8 cellular contexts compared by ENCODE assay signal in the genomic region with DNA sequence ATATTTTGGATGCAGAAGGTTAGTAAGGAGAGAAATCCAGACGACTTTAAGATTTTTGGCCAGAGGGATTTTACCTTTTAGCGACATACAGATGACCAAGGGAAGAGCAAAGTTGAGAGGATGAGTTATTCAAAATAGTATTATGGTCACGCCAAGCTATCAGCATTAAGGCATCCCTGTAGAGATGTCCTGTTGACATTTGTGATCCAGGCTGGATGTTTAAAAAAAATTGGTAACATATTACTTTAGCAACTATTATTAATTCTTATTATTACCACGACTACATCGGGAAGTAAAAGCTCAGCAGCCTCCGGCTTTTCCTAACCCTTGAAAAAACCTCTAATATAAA. TPM values are rescaled to one million over a fixed set of nuclear protein-coding genes. Genes with fewer than 3 reads are reported as not detected.
DNase-seq lines count a peak whose midpoint lies in the region; ATAC-seq and TF ChIP-seq lines count a peak whose summit lies in the region.

No MANE protein-coding gene starts in this region.

- intact Hi-C loops in CD14-positive monocyte (cut with micrococcal nuclease) (loop anchor here (2.0 kb wide), 1 partner anchor 29 kb away; the partner anchor contains the start of gene RPL34 (in 2 of the 2)), left colon (cut with DNase I, micrococcal nuclease) (no loop called here)

- peak overlapping the region; percentile 33 for H3K4me3 ChIP-seq in choroid plexus epithelial cell (ENCODE audit: low read depth, low read length)
- peak overlapping the region; percentile 71 to 82 for H3K4me3 ChIP-seq in neutrophil (ENCODE audit: low read depth in 1 of 2, low read length in 1 of 2)

- TF ChIP-seq CTCF in CD14-positive monocyte (IDR thresholded peaks at IDR 0.05), result no peak
- no peak for TF ChIP-seq CTCF in choroid plexus epithelial cell (conservative IDR thresholded peaks at IDR 0.05; ENCODE audit: low read depth, low read length)
- TF ChIP-seq CTCF in neutrophil (IDR thresholded peaks at IDR 0.05), result no peak

- H3K9me3 Mint-ChIP-seq in CD14-positive monocyte, result no peaks in the 10 kb centered on the region

- DNase-seq in CD14-positive monocyte (ENCODE audit: low spot score), result no peak
- no peak for DNase-seq in choroid plexus epithelial cell (ENCODE audit: low read depth)
- no peak for DNase-seq in left colon
- no peak for DNase-seq in GM19240 (ENCODE audit: insufficient read length, low spot score)
- no peak for DNase-seq in amygdala (lab: John Stamatoyannopoulos, UW)

- peak overlapping the region; percentile 79 to 87 for H3K4me3 Mint-ChIP-seq in CD14-positive monocyte

- no peaks in the 10 kb centered on the region for H3K27me3 Mint-ChIP-seq in CD14-positive monocyte (ENCODE audit: low read depth in 3 of 3)

- peak overlapping the region; percentile 78 for H3K27ac ChIP-seq in neutrophil

- no peaks in the 10 kb centered on the region for H3K9me3 ChIP-seq in neutrophil

- peak overlapping the region; percentile 90 to 98 (median 97) for H3K27ac Mint-ChIP-seq in CD14-positive monocyte

- peaks cover 26% of the 10 kb centered on the region for H3K4me1 Mint-ChIP-seq in CD14-positive monocyte

- ATAC-seq in GM21367 (IDR thresholded peaks at IDR 0.05; ENCODE audit: unreplicated experiment) (peak; percentile 4), HG03571 (IDR thresholded peaks at IDR 0.05; ENCODE audit: unreplicated experiment) (peak; percentile 25), left colon (no peak)

- H3K4me1 ChIP-seq in neutrophil (ENCODE audit: control insufficient read depth in 1 of 2, insufficient read depth in 1 of 2, low read depth in 1 of 2, low read length in 1 of 2), result peaks cover 18 to 20% of the 10 kb centered on the region in 2 experiments

- peaks cover 0 to 7% of the 10 kb centered on the region in 2 donors for H3K36me3 Mint-ChIP-seq in CD14-positive monocyte

- H3K27me3 ChIP-seq in neutrophil, result no peaks in the 10 kb centered on the region

- H3K36me3 ChIP-seq in neutrophil, result no peaks in the 10 kb centered on the region

RNA-seq across cellular contexts. Expression of gene OSTC, which starts 0.6 kb away (rescaled TPM):
- 100 to 1,000 TPM; 149 to 156 TPM for polyA plus RNA-seq in CD14-positive monocyte
- total RNA-seq in left colon, result 10 to 100 TPM; 66.3 to 72.9 TPM

RNA-seq across cellular contexts. Expression of gene RPL34, which starts 29.5 kb away (rescaled TPM):
- polyA plus RNA-seq in CD14-positive monocyte, result 1,000 to 10,000 TPM; 1,490 to 1,519 TPM
- 100 to 1,000 TPM; 831 to 980 TPM for total RNA-seq in left colon

Comparison
In these comparisons a context has a peak if more than half of its experiments do, and no peak if none do; other contexts are left out.
1. intact Hi-C loops: an anchor here in CD14-positive monocyte (2.0 kb wide); none called in left colon.